29 cellular contexts compared by ENCODE assay signal in genomic region chr2:86461042-86461743, GRCh38.
"Had no signal": no experiment of that assay in that cellular context is flagged by ENCODE, and none has a peak within 500 bp of the region (broad histone marks: within the 10 kb centered on the region; RNA-seq: fewer than 3 reads in every experiment).

No MANE protein-coding gene starts in this region.

- ATAC-seq: activated T-helper 17 cell treated with anti-CD3 and anti-CD28 coated beads, Interleukin-2, amount 50 U/mL, for 72 hours; foreskin keratinocyte; heart left ventricle; left colon; stimulated activated memory B cell treated with anti-CD40 and anti-IgM and Interleukin-4, amounts not matched to agents 10 μg/mL and 1 μg/mL and 100 μg/mL, for 72 hours; stimulated activated naive CD8-positive, alpha-beta T cell treated with anti-CD3 and anti-CD28 coated beads, Interleukin-15, amount 100 ng/mL, for 72 hours had no signal

- H3K4me1 ChIP-seq: foreskin keratinocyte, parathyroid adenoma, psoas muscle, uterus had no signal

- H3K27ac ChIP-seq: ascending aorta, brain microvascular endothelial cell, esophagus muscularis mucosa, foreskin keratinocyte, heart left ventricle, parathyroid adenoma, psoas muscle, sigmoid colon, uterus had no signal

- H3K9me3 Mint-ChIP-seq: activated CD4-positive, alpha-beta memory T cell treated with anti-CD3 and anti-CD28 coated beads for 36 hours; activated naive CD8-positive, alpha-beta T cell treated with anti-CD3 and anti-CD28 coated beads, Interleukin-2, amount 10 ng/mL, durations not matched to agents 7 days and 5 days; activated T-cell treated with anti-CD3 and anti-CD28 coated beads, Interleukin-2, amount 50 U/mL, for 24 hours; activated T-helper 17 cell treated with anti-CD3 and anti-CD28 coated beads, Interleukin-2, amount 50 U/mL, for 72 hours; immature natural killer cell; mesothelial cell of epicardium; naive B cell; neural crest cell; stimulated activated memory B cell treated with anti-CD40 and anti-IgM and Interleukin-4, amounts not matched to agents 10 μg/mL and 1 μg/mL and 100 μg/mL, for 72 hours; type B pancreatic cell had no signal

- H3K27me3 Mint-ChIP-seq: activated CD4-positive, alpha-beta memory T cell treated with anti-CD3 and anti-CD28 coated beads for 36 hours; activated naive CD8-positive, alpha-beta T cell treated with anti-CD3 and anti-CD28 coated beads, Interleukin-2, amount 10 ng/mL, durations not matched to agents 7 days and 5 days; activated T-cell treated with anti-CD3 and anti-CD28 coated beads, Interleukin-2, amount 50 U/mL, for 24 hours; activated T-helper 17 cell treated with anti-CD3 and anti-CD28 coated beads, Interleukin-2, amount 50 U/mL, for 72 hours; naive B cell; stimulated activated memory B cell treated with anti-CD40 and anti-IgM and Interleukin-4, amounts not matched to agents 10 μg/mL and 1 μg/mL and 100 μg/mL, for 72 hours; stimulated activated naive CD8-positive, alpha-beta T cell treated with anti-CD3 and anti-CD28 coated beads, Interleukin-15, amount 100 ng/mL, for 72 hours; type B pancreatic cell had no signal

- H3K9me3 ChIP-seq: ascending aorta, esophagus muscularis mucosa, heart left ventricle, psoas muscle, sigmoid colon, uterus had no signal

- H3K27ac Mint-ChIP-seq: activated CD4-positive, alpha-beta memory T cell treated with anti-CD3 and anti-CD28 coated beads for 36 hours; activated naive CD8-positive, alpha-beta T cell treated with anti-CD3 and anti-CD28 coated beads, Interleukin-2, amount 10 ng/mL, durations not matched to agents 7 days and 5 days; activated T-cell treated with anti-CD3 and anti-CD28 coated beads, Interleukin-2, amount 50 U/mL, for 24 hours; activated T-helper 17 cell treated with anti-CD3 and anti-CD28 coated beads, Interleukin-2, amount 50 U/mL, for 72 hours; mesothelial cell of epicardium; stimulated activated memory B cell treated with anti-CD40 and anti-IgM and Interleukin-4, amounts not matched to agents 10 μg/mL and 1 μg/mL and 100 μg/mL, for 72 hours; type B pancreatic cell had no signal

- H3K4me3 Mint-ChIP-seq: activated CD4-positive, alpha-beta memory T cell treated with anti-CD3 and anti-CD28 coated beads for 36 hours; activated naive CD8-positive, alpha-beta T cell treated with anti-CD3 and anti-CD28 coated beads, Interleukin-2, amount 10 ng/mL, durations not matched to agents 7 days and 5 days; activated T-cell treated with anti-CD3 and anti-CD28 coated beads, Interleukin-2, amount 50 U/mL, for 24 hours; activated T-helper 17 cell treated with anti-CD3 and anti-CD28 coated beads, Interleukin-2, amount 50 U/mL, for 72 hours; immature natural killer cell; mesothelial cell of epicardium; naive B cell; neural crest cell; stimulated activated memory B cell treated with anti-CD40 and anti-IgM and Interleukin-4, amounts not matched to agents 10 μg/mL and 1 μg/mL and 100 μg/mL, for 72 hours; stimulated activated naive CD8-positive, alpha-beta T cell treated with anti-CD3 and anti-CD28 coated beads, Interleukin-15, amount 100 ng/mL, for 72 hours; type B pancreatic cell had no signal

- H3K36me3 ChIP-seq: uterus had no signal

- H3K27me3 ChIP-seq: ascending aorta, brain microvascular endothelial cell, esophagus muscularis mucosa, foreskin keratinocyte, heart left ventricle, sigmoid colon, uterus had no signal

- H3K4me3 ChIP-seq: ascending aorta, esophagus muscularis mucosa, heart left ventricle, psoas muscle, sigmoid colon, uterus had no signal

- DNase-seq: activated CD4-positive, alpha-beta memory T cell treated with anti-CD3 and anti-CD28 coated beads for 36 hours; activated CD4-positive, alpha-beta T cell treated with anti-CD3 and anti-CD28 coated beads for 48 hours; activated CD8-positive, alpha-beta memory T cell treated with anti-CD3 and anti-CD28 coated beads, Interleukin-2, amount 50 U/mL, for 48 hours; activated naive CD8-positive, alpha-beta T cell treated with anti-CD3 and anti-CD28 coated beads, Interleukin-2, amount 10 ng/mL, durations not matched to agents 7 days and 5 days; activated T-cell treated with anti-CD3 and anti-CD28 coated beads, Interleukin-2, amount 50 U/mL, for 24 hours; brain microvascular endothelial cell; cortex of kidney; foreskin keratinocyte; heart left ventricle; hypothalamus; immature natural killer cell; kidney; left colon; naive B cell; nucleus accumbens; psoas muscle; sigmoid colon; stimulated activated CD4-positive, alpha-beta T cell treated with anti-CD3 and anti-CD28 coated beads, Interleukin-4, amount 100 ng/mL, for 24 hours; stimulated activated naive CD8-positive, alpha-beta T cell treated with anti-CD3 and anti-CD28 coated beads, Interleukin-15, amount 100 ng/mL, for 72 hours; substantia nigra; uterus had no signal

- H3K4me1 Mint-ChIP-seq: mesothelial cell of epicardium, neural crest cell had no signal
